8 cellular contexts compared by ENCODE assay signal in genomic region chr10:44468525-44468924, GRCh38.
"Had no signal": no experiment of that assay in that cellular context is flagged by ENCODE, and none has a peak within 500 bp of the region (broad histone marks: within the 10 kb centered on the region; RNA-seq: fewer than 3 reads in every experiment).

No MANE protein-coding gene starts in this region.

- DNase-seq: GM23248, GOT3, H7, HFFc6 had no signal

- FAIRE-seq: HepG2 had no signal

- ATAC-seq: HCT116, HepG2 had no signal

- H3K36me3 ChIP-seq: HAP-1 had no signal

- H3K9me3 ChIP-seq: HAP-1 had no signal

- H3K4me3 ChIP-seq: GM23248, HAP-1 had no signal

- H3K4me1 ChIP-seq: HAP-1 had no signal

- H3K27ac ChIP-seq: GM23248, HL-60 had no signal
